ENCODE assay signal across 1 cellular context in the genomic region with DNA sequence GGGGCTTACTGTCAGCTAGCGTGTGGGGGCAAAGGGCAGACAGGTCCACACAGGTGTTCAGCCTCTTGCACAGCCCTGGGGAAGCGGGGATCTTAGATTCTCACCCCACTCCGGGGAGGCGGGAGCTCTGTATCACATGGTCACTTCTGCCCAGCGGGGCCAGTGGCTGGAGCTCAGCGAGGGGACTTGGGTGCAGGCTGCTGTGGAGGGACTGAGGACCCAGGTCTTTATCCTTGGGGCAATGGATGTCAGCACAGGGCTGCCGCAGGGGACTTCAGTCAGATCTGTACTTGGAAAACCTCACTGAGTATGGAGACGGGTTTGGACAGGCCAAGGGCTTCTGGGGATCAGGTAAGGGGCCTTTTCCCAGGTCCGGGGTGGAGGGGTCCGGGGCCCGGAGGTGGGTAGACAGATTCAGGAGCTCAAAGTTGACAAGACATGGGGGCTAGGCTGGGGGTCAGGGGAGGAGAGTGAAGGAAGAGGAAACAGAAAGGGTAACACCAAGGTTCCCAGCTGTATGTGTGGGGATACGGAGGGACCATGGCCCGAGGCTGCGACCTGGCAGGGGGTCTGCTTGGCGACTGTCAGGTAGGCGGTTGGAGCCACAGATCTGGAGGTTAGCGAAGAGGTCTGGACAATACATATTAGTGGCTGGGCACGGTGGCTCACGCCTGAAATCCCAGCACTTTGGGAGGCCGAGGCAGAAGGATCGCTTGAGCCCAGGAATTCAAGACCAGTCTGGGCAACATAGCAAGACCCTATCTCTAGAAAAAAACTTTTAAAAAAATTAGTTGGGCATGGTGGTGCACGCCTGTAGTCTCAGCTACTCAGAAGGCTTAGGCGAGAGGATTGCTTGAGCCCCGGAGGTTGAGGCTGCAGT.
TF ChIP-seq lines count a peak whose summit lies in the region.

No MANE protein-coding gene starts in this region.

TF ChIP-seq in HEK293, 187 proteins besides CTCF, POLR2A, EP300 and RAD21 (continued from another document):
- TF ChIP-seq ZNF555 (tag by site-specific recombination; conservative IDR thresholded peaks at IDR 0.05), result no peak
- TF ChIP-seq, protein P1, sequence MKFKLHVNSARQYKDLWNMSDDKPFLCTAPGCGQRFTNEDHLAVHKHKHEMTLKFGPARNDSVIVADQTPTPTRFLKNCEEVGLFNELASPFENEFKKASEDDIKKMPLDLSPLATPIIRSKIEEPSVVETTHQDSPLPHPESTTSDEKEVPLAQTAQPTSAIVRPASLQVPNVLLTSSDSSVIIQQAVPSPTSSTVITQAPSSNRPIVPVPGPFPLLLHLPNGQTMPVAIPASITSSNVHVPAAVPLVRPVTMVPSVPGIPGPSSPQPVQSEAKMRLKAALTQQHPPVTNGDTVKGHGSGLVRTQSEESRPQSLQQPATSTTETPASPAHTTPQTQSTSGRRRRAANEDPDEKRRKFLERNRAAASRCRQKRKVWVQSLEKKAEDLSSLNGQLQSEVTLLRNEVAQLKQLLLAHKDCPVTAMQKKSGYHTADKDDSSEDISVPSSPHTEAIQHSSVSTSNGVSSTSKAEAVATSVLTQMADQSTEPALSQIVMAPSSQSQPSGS (tag by site-specific recombination; IDR thresholded peaks at IDR 0.05; ENCODE audit: low read depth), result no peak
- TF ChIP-seq GLIS2 (tag by site-specific recombination; IDR thresholded peaks at IDR 0.05), result 0 out of 2 replicates have a peak, but pooled peaks have one; percentile 8
- TF ChIP-seq, protein P2, sequence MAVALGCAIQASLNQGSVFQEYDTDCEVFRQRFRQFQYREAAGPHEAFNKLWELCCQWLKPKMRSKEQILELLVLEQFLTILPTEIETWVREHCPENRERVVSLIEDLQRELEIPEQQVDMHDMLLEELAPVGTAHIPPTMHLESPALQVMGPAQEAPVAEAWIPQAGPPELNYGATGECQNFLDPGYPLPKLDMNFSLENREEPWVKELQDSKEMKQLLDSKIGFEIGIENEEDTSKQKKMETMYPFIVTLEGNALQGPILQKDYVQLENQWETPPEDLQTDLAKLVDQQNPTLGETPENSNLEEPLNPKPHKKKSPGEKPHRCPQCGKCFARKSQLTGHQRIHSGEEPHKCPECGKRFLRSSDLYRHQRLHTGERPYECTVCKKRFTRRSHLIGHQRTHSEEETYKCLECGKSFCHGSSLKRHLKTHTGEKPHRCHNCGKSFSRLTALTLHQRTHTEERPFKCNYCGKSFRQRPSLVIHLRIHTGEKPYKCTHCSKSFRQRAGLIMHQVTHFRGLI (tag by site-specific recombination; IDR thresholded peaks at IDR 0.05), result no peak
- TF ChIP-seq KLF1 (tag by site-specific recombination; IDR thresholded peaks at IDR 0.05), result no peak
- no peak for TF ChIP-seq ZBTB1 (tag by site-specific recombination; IDR thresholded peaks at IDR 0.05)
- no peak for TF ChIP-seq ZNF140 (tag by site-specific recombination; IDR thresholded peaks at IDR 0.05)
- no peak for TF ChIP-seq ZNF529 (tag by site-specific recombination; IDR thresholded peaks at IDR 0.05; ENCODE audit: insufficient replicate concordance)
- TF ChIP-seq, protein P3, sequence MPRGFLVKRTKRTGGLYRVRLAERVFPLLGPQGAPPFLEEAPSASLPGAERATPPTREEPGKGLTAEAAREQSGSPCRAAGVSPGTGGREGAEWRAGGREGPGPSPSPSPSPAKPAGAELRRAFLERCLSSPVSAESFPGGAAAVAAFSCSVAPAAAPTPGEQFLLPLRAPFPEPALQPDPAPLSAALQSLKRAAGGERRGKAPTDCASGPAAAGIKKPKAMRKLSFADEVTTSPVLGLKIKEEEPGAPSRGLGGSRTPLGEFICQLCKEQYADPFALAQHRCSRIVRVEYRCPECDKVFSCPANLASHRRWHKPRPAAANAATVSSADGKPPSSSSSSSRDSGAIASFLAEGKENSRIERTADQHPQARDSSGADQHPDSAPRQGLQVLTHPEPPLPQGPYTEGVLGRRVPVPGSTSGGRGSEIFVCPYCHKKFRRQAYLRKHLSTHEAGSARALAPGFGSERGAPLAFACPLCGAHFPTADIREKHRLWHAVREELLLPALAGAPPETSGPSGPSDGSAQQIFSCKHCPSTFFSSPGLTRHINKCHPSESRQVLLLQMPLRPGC (tag by site-specific recombination; IDR thresholded peaks at IDR 0.05), result no peak
- no peak for TF ChIP-seq ZNF174 (tag by site-specific recombination; IDR thresholded peaks at IDR 0.05)
- no peak for TF ChIP-seq BCL11B (tag by site-specific recombination; IDR thresholded peaks at IDR 0.05; ENCODE audit: low read depth)
